ENCODE assay signal across 12 cellular contexts in genomic region chr1:22527555-22528296, GRCh38. TPM values are rescaled to one million over a fixed set of nuclear protein-coding genes. Genes with fewer than 3 reads are reported as not detected.
DNase-seq lines count a peak whose midpoint lies in the region; ATAC-seq, FAIRE-seq and TF ChIP-seq lines count a peak whose summit lies in the region.
"Had no signal": no experiment of that assay in that cellular context is flagged by ENCODE, and none has a peak within 500 bp of the region (broad histone marks: within the 10 kb centered on the region; RNA-seq: fewer than 3 reads in every experiment).

No MANE protein-coding gene starts in this region.

- TF ChIP-seq RAD21 in HCT116 (IDR thresholded peaks at IDR 0.05; ENCODE audit: low read depth), result peak; percentile 43

- H3K27ac ChIP-seq in HCT116 (ENCODE audit: low read depth, low read length) (no peak overlapping the region), astrocyte (ENCODE audit: low read depth, low read length) (no peak overlapping the region), stomach (no peak overlapping the region)
- H3K27ac ChIP-seq: left lung had no signal

- BruUV-seq in HCT116 (replicated peaks; lab: Mats Ljungman, UMichigan), result no TSS peak

- intact Hi-C loops in HCT116 (cut with micrococcal nuclease) (loop anchor here (2.0 to 10.0 kb wide), 2 partner anchors 97 to 115 kb away; partner anchors contain the start of gene C1QC), stomach (cut with DNase I; ENCODE audit: low total_unique reads) (no loop called here)

- POLR2A ChIA-PET in HCT116 (lab: Charles Lee), result no interaction called here

- RAD21 ChIA-PET in HCT116 (lab: Charles Lee; ENCODE audit: low non-redundant PET in 1 of 2, low total read pairs in 2 of 2, uncharacterized antibody in 2 of 2, unreplicated experiment in 2 of 2), result no interaction called here

- TF ChIP-seq CTCF in AG10803 (conservative IDR thresholded peaks at IDR 0.05; ENCODE audit: low read length), result peak; percentile 20
- TF ChIP-seq CTCF in HCT116 (IDR thresholded peaks at IDR 0.05 in 2 of 3, conservative IDR thresholded peaks at IDR 0.05 in 1 of 3; ENCODE audit: borderline replicate concordance in 1 of 3, insufficient read depth in 1 of 3, low read depth in 2 of 3, low read length in 2 of 3), result peak in 1 of 3 experiments; percentile 21; a peak in 2 of 6 replicates
- no peak for TF ChIP-seq CTCF in astrocyte (IDR thresholded peaks at IDR 0.05; ENCODE audit: insufficient read depth, low read depth, low read length)
- no peak for TF ChIP-seq CTCF in stomach (IDR thresholded peaks at IDR 0.05)

- H3K27me3 ChIP-seq in HCT116 (ENCODE audit: insufficient read depth, low read length) (no peaks in the 10 kb centered on the region), astrocyte (ENCODE audit: insufficient read depth, low read length) (no peaks in the 10 kb centered on the region), stomach (no peaks in the 10 kb centered on the region)
- H3K27me3 ChIP-seq: left lung had no signal

- H4K20me1 ChIP-seq in HCT116 (ENCODE audit: insufficient read depth) (no peaks in the 10 kb centered on the region), astrocyte (ENCODE audit: insufficient read depth, low read length) (peaks cover 6% of the 10 kb centered on the region)

- DNase-seq in AG10803 (ENCODE audit: low read depth) (no peak), HCT116 (ENCODE audit: low read depth, low spot score) (no peak), astrocyte (ENCODE audit: low read depth) (no peak), medulla oblongata (ENCODE audit: extremely low spot score) (peak; percentile 22), stomach (no peak), CD1c-positive myeloid dendritic cell (ENCODE audit: extremely low spot score) (no peak)
- DNase-seq in activated CD4-positive, CD25-positive, alpha-beta regulatory T cell treated with anti-CD3 and anti-CD28 coated beads, Interleukin-2, amount 50 U/mL, for 72 hours, result no peak
- DNase-seq: activated CD4-positive, alpha-beta T cell treated with anti-CD3 and anti-CD28 coated beads, Interleukin-2, amount 50 U/mL, for 4 hours; left lung; SIG-M5 had no signal

- WGBS in stomach, 5 donors, result 74 to 92% (median 87%) methylated on average over 14 to 15 of the region's 15 CpGs

- no peaks in the 10 kb centered on the region for H3K9me2 ChIP-seq in HCT116 (ENCODE audit: insufficient read depth)

- H3K79me2 ChIP-seq in HCT116 (ENCODE audit: insufficient read depth, low read length), result no peaks in the 10 kb centered on the region
- no peaks in the 10 kb centered on the region for H3K79me2 ChIP-seq in astrocyte (ENCODE audit: insufficient read depth, low read length)

- no peak overlapping the region for H3K4me3 ChIP-seq in AG10803 (ENCODE audit: low read length)
- no peak overlapping the region for H3K4me3 ChIP-seq in HCT116 (replicated peaks in 1 of 2; ENCODE audit: low read depth in 1 of 2, low read length in 2 of 2)
- no peak overlapping the region for H3K4me3 ChIP-seq in astrocyte (ENCODE audit: insufficient read depth, low read depth, low read length)
- H3K4me3 ChIP-seq in stomach, result no peak overlapping the region
- H3K4me3 ChIP-seq: left lung had no signal

- peaks cover 2% of the 10 kb centered on the region for H3K4me1 Mint-ChIP-seq in astrocyte (ENCODE audit: low read depth, unreplicated experiment)

- H3K4me1 ChIP-seq in HCT116 (ENCODE audit: control insufficient read depth in 1 of 2, insufficient read depth in 2 of 2, low read length in 2 of 2), result no peaks in the 10 kb centered on the region
- peaks cover 4% of the 10 kb centered on the region for H3K4me1 ChIP-seq in astrocyte (ENCODE audit: insufficient read depth, low read length)
- H3K4me1 ChIP-seq in stomach, result peaks cover 0 to 17% (median 8%) of the 10 kb centered on the region in 4 donors

- peaks cover 9% of the 10 kb centered on the region for H3K27me3 Mint-ChIP-seq in astrocyte (ENCODE audit: low read depth, unreplicated experiment)

- no peaks in the 10 kb centered on the region for H3K9me3 Mint-ChIP-seq in astrocyte (ENCODE audit: unreplicated experiment)

- H3K36me3 ChIP-seq in HCT116 (ENCODE audit: control insufficient read depth in 1 of 2, insufficient read depth in 2 of 2, low read length in 2 of 2) (peaks cover 12 to 17% of the 10 kb centered on the region in 2 experiments; a peak in 3 of 4 replicates), astrocyte (ENCODE audit: insufficient read depth, low read length) (peaks cover 25% of the 10 kb centered on the region), stomach (peaks cover 44 to 71% (median 63%) of the 10 kb centered on the region in 4 donors)

- FAIRE-seq in astrocyte (lab: Jason Lieb, UNC), result no peak
- FAIRE-seq: GM18507 had no signal

- peaks cover 4% of the 10 kb centered on the region for H3K36me3 Mint-ChIP-seq in astrocyte (ENCODE audit: low read depth, unreplicated experiment)

- peak overlapping the region; percentile 41 for H3K27ac Mint-ChIP-seq in astrocyte (ENCODE audit: unreplicated experiment)

- ATAC-seq in HCT116 (no peak), HG02610 (IDR thresholded peaks at IDR 0.05; ENCODE audit: unreplicated experiment) (no peak)
- ATAC-seq: left lung had no signal

- H3K4me2 ChIP-seq in HCT116 (ENCODE audit: low read length) (no peak overlapping the region), astrocyte (ENCODE audit: low read length) (no peak overlapping the region)

- H2AFZ ChIP-seq in HCT116 (ENCODE audit: low read depth, low read length, poor library complexity, severe bottlenecking) (no peak overlapping the region), astrocyte (ENCODE audit: low read depth, low read length) (no peak overlapping the region)

- CTCF ChIA-PET in HCT116 (lab: Charles Lee), result no interaction called here

- H3K9me3 ChIP-seq in HCT116 (ENCODE audit: control insufficient read depth in 1 of 2, insufficient read depth in 1 of 2, low read depth in 1 of 2, low read length in 2 of 2) (no peaks in the 10 kb centered on the region), astrocyte (ENCODE audit: insufficient read depth, low read depth, low read length) (no peaks in the 10 kb centered on the region), stomach (no peaks in the 10 kb centered on the region)
- H3K9me3 ChIP-seq: left lung had no signal

- H3K4me3 Mint-ChIP-seq in astrocyte (ENCODE audit: unreplicated experiment), result no peak overlapping the region

- H3K9ac ChIP-seq in HCT116 (ENCODE audit: low read length) (no peak overlapping the region), astrocyte (ENCODE audit: low read length) (no peak overlapping the region)

- TF ChIP-seq POLR2A in HCT116 (IDR thresholded peaks at IDR 0.05; ENCODE audit: borderline replicate concordance, extremely low read depth, insufficient read depth, insufficient read length) (no peak), stomach (IDR thresholded peaks at IDR 0.05) (no peak)

- no peak for TF ChIP-seq EP300 in stomach (IDR thresholded peaks at IDR 0.05)

TF ChIP-seq in HCT116, 20 proteins besides CTCF, POLR2A, EP300 and RAD21:
- TF ChIP-seq ZBTB33 (IDR thresholded peaks at IDR 0.05; ENCODE audit: extremely low read depth, insufficient replicate concordance, low read length), result no peak
- no peak for TF ChIP-seq TCF7L2 (IDR thresholded peaks at IDR 0.05; ENCODE audit: borderline replicate concordance, extremely low read depth, insufficient read depth, insufficient read length)
- no peak for TF ChIP-seq ELF1 (IDR thresholded peaks at IDR 0.05; ENCODE audit: borderline replicate concordance, low read depth)

RNA-seq across cellular contexts. Expression of gene EPHA8, which starts 35.6 kb away (rescaled TPM):
- total RNA-seq in HCT116 (2021; ENCODE audit: unreplicated experiment), result 0.30 TPM
- 0.09 TPM in 2 replicates for polyA plus RNA-seq in HCT116 (2012)
- total RNA-seq in astrocyte, result 0.17 and 0.23 TPM in 2 replicates
- total RNA-seq in stomach, result not detected
- not detected for polyA plus RNA-seq in stomach
- total RNA-seq: left lung had no signal
